In genomic region chr4:163591614-163592020, GRCh38 we compare ENCODE assay signal across 12 cellular contexts.
DNase-seq lines count a peak whose midpoint lies in the region; ATAC-seq and TF ChIP-seq lines count a peak whose summit lies in the region.
"Had no signal": no experiment of that assay in that cellular context is flagged by ENCODE, and none has a peak within 500 bp of the region (broad histone marks: within the 10 kb centered on the region; RNA-seq: fewer than 3 reads in every experiment).

No MANE protein-coding gene starts in this region.

- peak; percentile 85 for ATAC-seq in HG02840 (IDR thresholded peaks at IDR 0.05; ENCODE audit: low FRiP score, unreplicated experiment)
- ATAC-seq in gastroesophageal sphincter, result no peak
- ATAC-seq: Panc1 had no signal

- no peak for TF ChIP-seq EP300 in gastroesophageal sphincter (IDR thresholded peaks at IDR 0.05)

- intact Hi-C loops in spleen (cut with DNase I; ENCODE audit: low total_unique reads) (no loop called here), posterior vena cava (cut with DNase I) (no loop called here), posterior cingulate gyrus (cut with DNase I) (no loop called here)

- peak overlapping the region; percentile 9 to 80 (median 74) for H3K27ac ChIP-seq in spleen
- no peak overlapping the region for H3K27ac ChIP-seq in gastroesophageal sphincter
- H3K27ac ChIP-seq: 22Rv1 had no signal

- H3K4me3 ChIP-seq in spleen (peak overlapping the region in 1 of 8 donors; percentile 31), gastroesophageal sphincter (no peak overlapping the region)

- H3K36me3 ChIP-seq in spleen, result peaks cover 0 to 9% (median 0%) of the 10 kb centered on the region in 6 donors
- no peaks in the 10 kb centered on the region for H3K36me3 ChIP-seq in gastroesophageal sphincter

- H3K27me3 ChIP-seq in spleen (replicated peaks in 1 of 7), result no peaks in the 10 kb centered on the region
- H3K27me3 ChIP-seq in gastroesophageal sphincter, result no peaks in the 10 kb centered on the region

- H3K9me3 ChIP-seq in spleen (peaks cover 0 to 16% (median 0%) of the 10 kb centered on the region in 8 donors), gastroesophageal sphincter (no peaks in the 10 kb centered on the region)

- peak; percentile 25 for DNase-seq in DMS53 (lab: John Stamatoyannopoulos, UW)
- no peak for DNase-seq in DMS53 treated with DMSO at 0.1 percent for 48 hours (lab: John Stamatoyannopoulos, UW; ENCODE audit: unreplicated experiment)
- peak; percentile 88 for DNase-seq in MV-4-11 (lab: John Stamatoyannopoulos, UW)
- no peak for DNase-seq in spleen
- no peak for DNase-seq in posterior vena cava (ENCODE audit: low spot score)
- no peak for DNase-seq in posterior cingulate gyrus
- DNase-seq: activated naive CD4-positive, alpha-beta T cell treated with anti-CD3 and anti-CD28 coated beads for 36 hours; HCEC 1CT had no signal

- TF ChIP-seq CTCF in spleen (IDR thresholded peaks at IDR 0.05 in 8 of 11, conservative IDR thresholded peaks at IDR 0.05 in 3 of 11) (peak in 2 of 11 experiments; percentile 22 to 32), gastroesophageal sphincter (IDR thresholded peaks at IDR 0.05) (no peak)

- WGBS in spleen, 5 donors, result 28 to 48% (median 30%) methylated on average over 1 of the region's 1 CpG
- 36 to 38% methylated on average over 1 of the region's 1 CpG for WGBS in gastroesophageal sphincter (ENCODE audit: low coverage in 1 of 2), 2 donors

- TF ChIP-seq POLR2A in spleen (IDR thresholded peaks at IDR 0.05) (no peak), gastroesophageal sphincter (IDR thresholded peaks at IDR 0.05) (no peak)

- peaks cover 4 to 95% (median 43%) of the 10 kb centered on the region in 6 donors for H3K4me1 ChIP-seq in spleen
- no peaks in the 10 kb centered on the region for H3K4me1 ChIP-seq in gastroesophageal sphincter

Comparison
In these comparisons a context has a peak if more than half of its experiments do, and no peak if none do; other contexts are left out.
1. DNase-seq: peak in DMS53 (single experiment) and MV-4-11 (single experiment); none in DMS53 treated with DMSO at 0.1 percent for 48 hours (single experiment), spleen (single experiment), posterior vena cava (single experiment) and posterior cingulate gyrus (0 of 10).
2. H3K27ac ChIP-seq: peak in spleen (8 of 8); none in gastroesophageal sphincter (0 of 4).